In genomic region chr10:100562806-100563293, GRCh38 we compare ENCODE assay signal across 8 cellular contexts. TPM values are rescaled to one million over a fixed set of nuclear protein-coding genes. Genes with fewer than 3 reads are reported as not detected.
DNase-seq lines count a peak whose midpoint lies in the region; ATAC-seq and TF ChIP-seq lines count a peak whose summit lies in the region.

No MANE protein-coding gene starts in this region.

- H3K27me3 Mint-ChIP-seq in Caco-2 (ENCODE audit: insufficient read depth, unreplicated experiment), result peaks cover 6% of the 10 kb centered on the region
- peaks cover 16% of the 10 kb centered on the region for H3K27me3 Mint-ChIP-seq in T-helper 17 cell

- intact Hi-C loops in Caco-2 (cut with micrococcal nuclease; ENCODE audit: unreplicated experiment), result loop anchor here (1.0 to 5.0 kb wide), 6 partner anchors 166 to 449 kb away; no protein-coding TSS in a partner anchor
- intact Hi-C loops in posterior cingulate gyrus (cut with DNase I), result loop anchor here (2.0 to 5.0 kb wide), 2 partner anchors 179 to 316 kb away; no protein-coding TSS in a partner anchor

- TF ChIP-seq CTCF in Caco-2 (IDR thresholded peaks at IDR 0.05; ENCODE audit: insufficient read depth in 1 of 2, low read depth in 1 of 2, low read length in 1 of 2, severe bottlenecking in 1 of 2, unreplicated experiment in 1 of 2) (peak; percentile 21 to 71), HEK293 (tag by site-specific recombination; IDR thresholded peaks at IDR 0.05) (peak; percentile 90), GM10248 (IDR thresholded peaks at IDR 0.05; ENCODE audit: control extremely low read depth, extremely low read depth, low read depth, missing control alignments) (no peak)

- H3K9me3 Mint-ChIP-seq in Caco-2 (ENCODE audit: unreplicated experiment), result no peaks in the 10 kb centered on the region

- no peaks in the 10 kb centered on the region for H3K9me3 ChIP-seq in Caco-2
- no peaks in the 10 kb centered on the region for H3K9me3 ChIP-seq in HEK293 (ENCODE audit: control insufficient read depth, insufficient read depth, low read depth, low read length)
- H3K9me3 ChIP-seq in T-helper 17 cell (ENCODE audit: control insufficient read depth, low read length, poor library complexity, severe bottlenecking), result no peaks in the 10 kb centered on the region

- CTCF ChIA-PET in Caco-2 (lab: Charles Lee), result interaction anchor here (0.5 to 4.9 kb wide), 12 partner anchors 10 to 316 kb away, joined by 3 to 84 read pairs (median 6); partner anchors contain the start of genes HIF1AN and PAX2
- CTCF ChIA-PET in HEK293 (lab: Yijun Ruan, JAX), result interaction anchor here (0.7 to 5.8 kb wide), 31 partner anchors 10 to 715 kb away, joined by 3 to 197 read pairs (median 4); partner anchors contain the start of genes HIF1AN, PAX2 and SLF2
- CTCF ChIA-PET in GM10248 (lab: Yijun Ruan, JAX), result interaction anchor here (1.0 to 4.7 kb wide), 12 partner anchors 10 to 456 kb away, joined by 3 to 28 read pairs (median 6); partner anchors contain the start of gene HIF1AN

- H3K36me3 ChIP-seq in Caco-2 (ENCODE audit: control insufficient read depth, insufficient read depth, low read length) (no peaks in the 10 kb centered on the region), HEK293 (ENCODE audit: control insufficient read depth in 2 of 2, insufficient read depth in 1 of 2, low read length in 2 of 2) (peaks cover 0 to 14% of the 10 kb centered on the region in 2 experiments; a peak in 1 of 3 replicates)

- peaks cover 11% of the 10 kb centered on the region for H3K4me1 ChIP-seq in Caco-2
- H3K4me1 ChIP-seq in HEK293 (ENCODE audit: control insufficient read depth, insufficient read depth, low read length), result no peaks in the 10 kb centered on the region

- no peak overlapping the region for H3K4me3 Mint-ChIP-seq in Caco-2 (ENCODE audit: unreplicated experiment)
- H3K4me3 Mint-ChIP-seq in T-helper 17 cell, result peak overlapping the region; percentile 41

- H3K4me1 Mint-ChIP-seq in Caco-2 (ENCODE audit: low read depth, unreplicated experiment) (peaks cover 6% of the 10 kb centered on the region), T-helper 17 cell (peaks cover 24% of the 10 kb centered on the region)

- H3K4me3 ChIP-seq in Caco-2 (ENCODE audit: low read depth, low read length), result no peak overlapping the region
- H3K4me3 ChIP-seq in HEK293 (ENCODE audit: low read depth, low read length), result no peak overlapping the region

- H3K36me3 Mint-ChIP-seq in Caco-2 (ENCODE audit: insufficient read depth, unreplicated experiment) (peaks cover 14% of the 10 kb centered on the region), T-helper 17 cell (ENCODE audit: low read depth) (peaks cover 12% of the 10 kb centered on the region)

- H3K27me3 ChIP-seq in Caco-2 (replicated peaks; ENCODE audit: control insufficient read depth, insufficient read depth, low read length), result no peaks in the 10 kb centered on the region

- H3K27ac Mint-ChIP-seq in Caco-2 (ENCODE audit: unreplicated experiment), result no peak overlapping the region
- no peak overlapping the region for H3K27ac Mint-ChIP-seq in T-helper 17 cell

- BruUV-seq in Caco-2 (replicated peaks; lab: Mats Ljungman, UMichigan), result no TSS peak

- no peak overlapping the region for H3K27ac ChIP-seq in HEK293 (ENCODE audit: extremely low read depth, low read depth, low read length)

- peak; percentile 64 to 70 for DNase-seq in Caco-2
- no peak for DNase-seq in T-helper 17 cell
- DNase-seq in fibroblast of the conjunctiva (ENCODE audit: low read depth), result peak; percentile 14
- DNase-seq in posterior cingulate gyrus, result peak in 9 of 10 donors; percentile 19 to 92 (median 52)
- DNase-seq in GM10248 (ENCODE audit: extremely low spot score), result no peak
- no peak for DNase-seq in SW 1271 (lab: John Stamatoyannopoulos, UW)
- no peak for DNase-seq in OCI-M2 (lab: John Stamatoyannopoulos, UW; ENCODE audit: unreplicated experiment)

- POLR2A ChIA-PET in Caco-2 (lab: Charles Lee) (interaction anchor here (0.5 to 1.1 kb wide), 2 partner anchors 179 to 183 kb away, joined by 3 to 5 read pairs; partner anchors contain the start of gene PAX2), HEK293 (lab: Yijun Ruan, JAX) (interaction anchor here (1.3 kb wide), 3 partner anchors 28 to 349 kb away, joined by 3 to 5 read pairs (median 5); partner anchors contain the start of gene HIF1AN), GM10248 (lab: Yijun Ruan, JAX) (interaction anchor here (0.6 kb wide), 1 partner anchor 36 kb away, joined by 7 read pairs; no protein-coding TSS in a partner anchor)

- no peak for ATAC-seq in T-helper 17 cell

TF ChIP-seq in HEK293, 187 proteins besides CTCF, POLR2A, EP300 and RAD21 (continues in another document):
- TF ChIP-seq ZNF654 (tag by site-specific recombination; IDR thresholded peaks at IDR 0.05; ENCODE audit: low read depth), result peak; percentile 26
- TF ChIP-seq ZNF341 (tag by site-specific recombination; IDR thresholded peaks at IDR 0.05; ENCODE audit: low read depth), result no peak
- no peak for TF ChIP-seq ZNF202 (tag by site-specific recombination; IDR thresholded peaks at IDR 0.05; ENCODE audit: borderline replicate concordance)
- no peak for TF ChIP-seq RBAK (tag by site-specific recombination; IDR thresholded peaks at IDR 0.05)
- no peak for TF ChIP-seq ZNF121 (tag by site-specific recombination; IDR thresholded peaks at IDR 0.05)
- 0 out of 2 replicates have a peak, but pooled peaks have one; percentile 6 for TF ChIP-seq ZNF146 (tag by site-specific recombination; IDR thresholded peaks at IDR 0.05)
- no peak for TF ChIP-seq ZNF175 (tag by site-specific recombination; IDR thresholded peaks at IDR 0.05)
- TF ChIP-seq, protein P1, sequence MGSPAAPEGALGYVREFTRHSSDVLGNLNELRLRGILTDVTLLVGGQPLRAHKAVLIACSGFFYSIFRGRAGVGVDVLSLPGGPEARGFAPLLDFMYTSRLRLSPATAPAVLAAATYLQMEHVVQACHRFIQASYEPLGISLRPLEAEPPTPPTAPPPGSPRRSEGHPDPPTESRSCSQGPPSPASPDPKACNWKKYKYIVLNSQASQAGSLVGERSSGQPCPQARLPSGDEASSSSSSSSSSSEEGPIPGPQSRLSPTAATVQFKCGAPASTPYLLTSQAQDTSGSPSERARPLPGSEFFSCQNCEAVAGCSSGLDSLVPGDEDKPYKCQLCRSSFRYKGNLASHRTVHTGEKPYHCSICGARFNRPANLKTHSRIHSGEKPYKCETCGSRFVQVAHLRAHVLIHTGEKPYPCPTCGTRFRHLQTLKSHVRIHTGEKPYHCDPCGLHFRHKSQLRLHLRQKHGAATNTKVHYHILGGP (tag by site-specific recombination; IDR thresholded peaks at IDR 0.05), result no peak
- TF ChIP-seq GLI4 (tag by site-specific recombination; IDR thresholded peaks at IDR 0.05), result no peak
- no peak for TF ChIP-seq ZBTB10 (tag by site-specific recombination; IDR thresholded peaks at IDR 0.05)
- TF ChIP-seq ZNF692 (tag by site-specific recombination; IDR thresholded peaks at IDR 0.05), result no peak
- no peak for TF ChIP-seq ZNF350 (tag by site-specific recombination; IDR thresholded peaks at IDR 0.05)
- no peak for TF ChIP-seq GLIS1 (tag by site-specific recombination; IDR thresholded peaks at IDR 0.05)
- no peak for TF ChIP-seq KLF9 (tag by site-specific recombination; IDR thresholded peaks at IDR 0.05; ENCODE audit: low read depth)
- TF ChIP-seq ZNF530 (tag by site-specific recombination; IDR thresholded peaks at IDR 0.05; ENCODE audit: low read depth), result no peak
- TF ChIP-seq ZFP37 (tag by site-specific recombination; IDR thresholded peaks at IDR 0.05), result no peak
- TF ChIP-seq GLIS2 (tag by site-specific recombination; IDR thresholded peaks at IDR 0.05), result no peak
- no peak for TF ChIP-seq ZNF37A (tag by site-specific recombination; IDR thresholded peaks at IDR 0.05)
- TF ChIP-seq HOXD13 (CRISPR knock-in tag; IDR thresholded peaks at IDR 0.05; ENCODE audit: borderline replicate concordance), result no peak
- no peak for TF ChIP-seq ZNF558 (tag by site-specific recombination; IDR thresholded peaks at IDR 0.05)
- no peak for TF ChIP-seq ZNF629 (tag by site-specific recombination; IDR thresholded peaks at IDR 0.05)

RNA-seq across cellular contexts. Expression of gene HIF1AN, which starts 27.1 kb away (rescaled TPM):
- total RNA-seq in Caco-2 (2022), result 71.2 and 72.5 TPM in 2 replicates
- total RNA-seq in T-helper 17 cell, result 10 to 100 TPM; 38.8 to 45.9 TPM

RNA-seq across cellular contexts. Expression of gene NDUFB8, which starts 33.2 kb away (rescaled TPM):
- total RNA-seq in Caco-2 (2022) (249 and 255 TPM in 2 replicates), T-helper 17 cell (100 to 1,000 TPM; 142 to 159 TPM)

RNA-seq across cellular contexts. Expression of gene SEC31B, which starts 43.2 kb away (rescaled TPM):
- total RNA-seq in Caco-2 (2022) (5.1 and 7.0 TPM in 2 replicates), T-helper 17 cell (10 to 100 TPM; 70.3 to 73.5 TPM)

Comparison
In these comparisons a context has a peak if more than half of its experiments do, and no peak if none do; other contexts are left out.
1. DNase-seq: peak in Caco-2 (2 of 2), fibroblast of the conjunctiva (single experiment) and posterior cingulate gyrus (9 of 10); none in T-helper 17 cell (0 of 3), GM10248 (single experiment), SW 1271 (0 of 2) and OCI-M2 (single experiment).